1 cellular context compared by ENCODE assay signal in the genomic region with DNA sequence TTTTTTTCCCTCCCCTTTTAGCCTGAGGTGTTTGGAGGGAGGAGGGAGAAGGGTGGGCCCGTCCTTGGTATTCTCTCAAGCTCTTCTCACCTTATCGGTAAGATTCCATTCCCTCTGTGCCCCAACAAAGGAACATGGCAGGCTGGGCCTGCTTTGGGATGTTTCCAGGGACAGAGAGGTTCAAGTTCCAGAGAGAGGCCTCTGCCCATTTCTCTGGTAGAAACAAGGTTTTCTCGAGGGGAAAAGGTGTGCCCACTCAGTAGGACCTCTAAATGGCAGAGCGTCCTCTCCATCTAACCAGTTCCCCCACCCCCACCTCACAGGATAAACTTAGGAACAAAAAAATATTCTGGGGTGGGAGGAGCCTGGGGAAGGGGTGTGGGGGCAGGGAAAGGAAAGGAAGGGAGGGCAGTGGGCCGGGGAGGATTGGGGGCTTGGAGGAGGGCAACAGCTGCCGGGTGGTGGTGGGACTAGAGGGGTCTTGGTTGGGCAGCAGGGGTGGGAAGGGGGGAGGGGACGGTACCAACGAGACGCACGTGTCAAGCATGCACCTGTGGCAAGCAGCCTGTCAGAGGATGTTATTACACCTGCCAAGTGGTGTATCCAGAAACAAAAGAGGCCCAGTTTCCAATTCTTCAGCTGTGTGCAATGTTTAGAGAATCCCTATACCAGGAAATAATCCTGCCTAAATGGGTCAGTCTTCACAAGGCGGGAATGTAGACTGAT.
TF ChIP-seq lines count a peak whose summit lies in the region.

No MANE protein-coding gene starts in this region.

TF ChIP-seq in HepG2, 621 proteins besides CTCF, POLR2A, EP300 and RAD21 (continued from another document and continues in another):
- TF ChIP-seq, protein P1, sequence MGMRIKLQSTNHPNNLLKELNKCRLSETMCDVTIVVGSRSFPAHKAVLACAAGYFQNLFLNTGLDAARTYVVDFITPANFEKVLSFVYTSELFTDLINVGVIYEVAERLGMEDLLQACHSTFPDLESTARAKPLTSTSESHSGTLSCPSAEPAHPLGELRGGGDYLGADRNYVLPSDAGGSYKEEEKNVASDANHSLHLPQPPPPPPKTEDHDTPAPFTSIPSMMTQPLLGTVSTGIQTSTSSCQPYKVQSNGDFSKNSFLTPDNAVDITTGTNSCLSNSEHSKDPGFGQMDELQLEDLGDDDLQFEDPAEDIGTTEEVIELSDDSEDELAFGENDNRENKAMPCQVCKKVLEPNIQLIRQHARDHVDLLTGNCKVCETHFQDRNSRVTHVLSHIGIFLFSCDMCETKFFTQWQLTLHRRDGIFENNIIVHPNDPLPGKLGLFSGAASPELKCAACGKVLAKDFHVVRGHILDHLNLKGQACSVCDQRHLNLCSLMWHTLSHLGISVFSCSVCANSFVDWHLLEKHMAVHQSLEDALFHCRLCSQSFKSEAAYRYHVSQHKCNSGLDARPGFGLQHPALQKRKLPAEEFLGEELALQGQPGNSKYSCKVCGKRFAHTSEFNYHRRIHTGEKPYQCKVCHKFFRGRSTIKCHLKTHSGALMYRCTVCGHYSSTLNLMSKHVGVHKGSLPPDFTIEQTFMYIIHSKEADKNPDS (CRISPR knock-in tag; IDR thresholded peaks at IDR 0.05), result no peak
- TF ChIP-seq FOXC1 (CRISPR knock-in tag; IDR thresholded peaks at IDR 0.05; ENCODE audit: borderline replicate concordance) (no peak), ZBTB1 (CRISPR knock-in tag; IDR thresholded peaks at IDR 0.05; ENCODE audit: borderline replicate concordance) (no peak), TOE1 (CRISPR knock-in tag; IDR thresholded peaks at IDR 0.05) (no peak), ZNF678 (CRISPR knock-in tag; IDR thresholded peaks at IDR 0.05) (no peak), PCBP2 (optimal IDR thresholded peaks at IDR 0.05; ENCODE audit: low read depth, low read length, poor library complexity, severe bottlenecking) (peak; percentile 93), ZSCAN31 (CRISPR knock-in tag; IDR thresholded peaks at IDR 0.05; ENCODE audit: low read depth) (no peak), ZNF160 (CRISPR knock-in tag; IDR thresholded peaks at IDR 0.05) (no peak), SOX6 (IDR thresholded peaks at IDR 0.05) (no peak), SOX6 (CRISPR knock-in tag; IDR thresholded peaks at IDR 0.05) (no peak; the same call in 1 of the 2 replicates), DNMT3B (CRISPR knock-in tag; conservative IDR thresholded peaks at IDR 0.05) (no peak), ZFP37 (CRISPR knock-in tag; IDR thresholded peaks at IDR 0.05; ENCODE audit: borderline replicate concordance) (no peak), ZNF331 (CRISPR knock-in tag; IDR thresholded peaks at IDR 0.05) (no peak), BHLHE40 (IDR thresholded peaks at IDR 0.05; ENCODE audit: low read length) (peak; percentile 64; the same call in 1 of the 2 replicates), FOXP1 (IDR thresholded peaks at IDR 0.05) (no peak), FOXP1 (CRISPR knock-in tag; IDR thresholded peaks at IDR 0.05) (no peak), MLLT10 (CRISPR knock-in tag; IDR thresholded peaks at IDR 0.05) (no peak), ZNF264 (CRISPR knock-in tag; IDR thresholded peaks at IDR 0.05) (no peak)
- TF ChIP-seq, protein P2, sequence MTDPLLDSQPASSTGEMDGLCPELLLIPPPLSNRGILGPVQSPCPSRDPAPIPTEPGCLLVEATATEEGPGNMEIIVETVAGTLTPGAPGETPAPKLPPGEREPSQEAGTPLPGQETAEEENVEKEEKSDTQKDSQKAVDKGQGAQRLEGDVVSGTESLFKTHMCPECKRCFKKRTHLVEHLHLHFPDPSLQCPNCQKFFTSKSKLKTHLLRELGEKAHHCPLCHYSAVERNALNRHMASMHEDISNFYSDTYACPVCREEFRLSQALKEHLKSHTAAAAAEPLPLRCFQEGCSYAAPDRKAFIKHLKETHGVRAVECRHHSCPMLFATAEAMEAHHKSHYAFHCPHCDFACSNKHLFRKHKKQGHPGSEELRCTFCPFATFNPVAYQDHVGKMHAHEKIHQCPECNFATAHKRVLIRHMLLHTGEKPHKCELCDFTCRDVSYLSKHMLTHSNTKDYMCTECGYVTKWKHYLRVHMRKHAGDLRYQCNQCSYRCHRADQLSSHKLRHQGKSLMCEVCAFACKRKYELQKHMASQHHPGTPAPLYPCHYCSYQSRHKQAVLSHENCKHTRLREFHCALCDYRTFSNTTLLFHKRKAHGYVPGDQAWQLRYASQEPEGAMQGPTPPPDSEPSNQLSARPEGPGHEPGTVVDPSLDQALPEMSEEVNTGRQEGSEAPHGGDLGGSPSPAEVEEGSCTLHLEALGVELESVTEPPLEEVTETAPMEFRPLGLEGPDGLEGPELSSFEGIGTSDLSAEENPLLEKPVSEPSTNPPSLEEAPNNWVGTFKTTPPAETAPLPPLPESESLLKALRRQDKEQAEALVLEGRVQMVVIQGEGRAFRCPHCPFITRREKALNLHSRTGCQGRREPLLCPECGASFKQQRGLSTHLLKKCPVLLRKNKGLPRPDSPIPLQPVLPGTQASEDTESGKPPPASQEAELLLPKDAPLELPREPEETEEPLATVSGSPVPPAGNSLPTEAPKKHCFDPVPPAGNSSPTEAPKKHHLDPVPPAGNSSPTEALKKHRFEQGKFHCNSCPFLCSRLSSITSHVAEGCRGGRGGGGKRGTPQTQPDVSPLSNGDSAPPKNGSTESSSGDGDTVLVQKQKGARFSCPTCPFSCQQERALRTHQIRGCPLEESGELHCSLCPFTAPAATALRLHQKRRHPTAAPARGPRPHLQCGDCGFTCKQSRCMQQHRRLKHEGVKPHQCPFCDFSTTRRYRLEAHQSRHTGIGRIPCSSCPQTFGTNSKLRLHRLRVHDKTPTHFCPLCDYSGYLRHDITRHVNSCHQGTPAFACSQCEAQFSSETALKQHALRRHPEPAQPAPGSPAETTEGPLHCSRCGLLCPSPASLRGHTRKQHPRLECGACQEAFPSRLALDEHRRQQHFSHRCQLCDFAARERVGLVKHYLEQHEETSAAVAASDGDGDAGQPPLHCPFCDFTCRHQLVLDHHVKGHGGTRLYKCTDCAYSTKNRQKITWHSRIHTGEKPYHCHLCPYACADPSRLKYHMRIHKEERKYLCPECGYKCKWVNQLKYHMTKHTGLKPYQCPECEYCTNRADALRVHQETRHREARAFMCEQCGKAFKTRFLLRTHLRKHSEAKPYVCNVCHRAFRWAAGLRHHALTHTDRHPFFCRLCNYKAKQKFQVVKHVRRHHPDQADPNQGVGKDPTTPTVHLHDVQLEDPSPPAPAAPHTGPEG (CRISPR knock-in tag; IDR thresholded peaks at IDR 0.05), result no peak
- TF ChIP-seq, protein P3, sequence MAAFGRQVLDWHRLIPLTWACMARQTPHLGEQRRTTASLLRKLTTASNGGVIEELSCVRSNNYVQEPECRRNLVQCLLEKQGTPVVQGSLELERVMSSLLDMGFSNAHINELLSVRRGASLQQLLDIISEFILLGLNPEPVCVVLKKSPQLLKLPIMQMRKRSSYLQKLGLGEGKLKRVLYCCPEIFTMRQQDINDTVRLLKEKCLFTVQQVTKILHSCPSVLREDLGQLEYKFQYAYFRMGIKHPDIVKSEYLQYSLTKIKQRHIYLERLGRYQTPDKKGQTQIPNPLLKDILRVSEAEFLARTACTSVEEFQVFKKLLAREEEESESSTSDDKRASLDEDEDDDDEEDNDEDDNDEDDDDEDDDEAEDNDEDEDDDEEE (CRISPR knock-in tag; IDR thresholded peaks at IDR 0.05), result no peak
- TF ChIP-seq, protein P4, sequence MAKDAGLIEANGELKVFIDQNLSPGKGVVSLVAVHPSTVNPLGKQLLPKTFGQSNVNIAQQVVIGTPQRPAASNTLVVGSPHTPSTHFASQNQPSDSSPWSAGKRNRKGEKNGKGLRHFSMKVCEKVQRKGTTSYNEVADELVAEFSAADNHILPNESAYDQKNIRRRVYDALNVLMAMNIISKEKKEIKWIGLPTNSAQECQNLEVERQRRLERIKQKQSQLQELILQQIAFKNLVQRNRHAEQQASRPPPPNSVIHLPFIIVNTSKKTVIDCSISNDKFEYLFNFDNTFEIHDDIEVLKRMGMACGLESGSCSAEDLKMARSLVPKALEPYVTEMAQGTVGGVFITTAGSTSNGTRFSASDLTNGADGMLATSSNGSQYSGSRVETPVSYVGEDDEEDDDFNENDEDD (CRISPR knock-in tag; IDR thresholded peaks at IDR 0.05; ENCODE audit: borderline replicate concordance), result peak; percentile 23; the same call in 1 of the 2 replicates
- TF ChIP-seq, protein P5, sequence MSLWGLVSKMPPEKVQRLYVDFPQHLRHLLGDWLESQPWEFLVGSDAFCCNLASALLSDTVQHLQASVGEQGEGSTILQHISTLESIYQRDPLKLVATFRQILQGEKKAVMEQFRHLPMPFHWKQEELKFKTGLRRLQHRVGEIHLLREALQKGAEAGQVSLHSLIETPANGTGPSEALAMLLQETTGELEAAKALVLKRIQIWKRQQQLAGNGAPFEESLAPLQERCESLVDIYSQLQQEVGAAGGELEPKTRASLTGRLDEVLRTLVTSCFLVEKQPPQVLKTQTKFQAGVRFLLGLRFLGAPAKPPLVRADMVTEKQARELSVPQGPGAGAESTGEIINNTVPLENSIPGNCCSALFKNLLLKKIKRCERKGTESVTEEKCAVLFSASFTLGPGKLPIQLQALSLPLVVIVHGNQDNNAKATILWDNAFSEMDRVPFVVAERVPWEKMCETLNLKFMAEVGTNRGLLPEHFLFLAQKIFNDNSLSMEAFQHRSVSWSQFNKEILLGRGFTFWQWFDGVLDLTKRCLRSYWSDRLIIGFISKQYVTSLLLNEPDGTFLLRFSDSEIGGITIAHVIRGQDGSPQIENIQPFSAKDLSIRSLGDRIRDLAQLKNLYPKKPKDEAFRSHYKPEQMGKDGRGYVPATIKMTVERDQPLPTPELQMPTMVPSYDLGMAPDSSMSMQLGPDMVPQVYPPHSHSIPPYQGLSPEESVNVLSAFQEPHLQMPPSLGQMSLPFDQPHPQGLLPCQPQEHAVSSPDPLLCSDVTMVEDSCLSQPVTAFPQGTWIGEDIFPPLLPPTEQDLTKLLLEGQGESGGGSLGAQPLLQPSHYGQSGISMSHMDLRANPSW (CRISPR knock-in tag; IDR thresholded peaks at IDR 0.05; ENCODE audit: borderline replicate concordance), result no peak
- TF ChIP-seq, protein P6, sequence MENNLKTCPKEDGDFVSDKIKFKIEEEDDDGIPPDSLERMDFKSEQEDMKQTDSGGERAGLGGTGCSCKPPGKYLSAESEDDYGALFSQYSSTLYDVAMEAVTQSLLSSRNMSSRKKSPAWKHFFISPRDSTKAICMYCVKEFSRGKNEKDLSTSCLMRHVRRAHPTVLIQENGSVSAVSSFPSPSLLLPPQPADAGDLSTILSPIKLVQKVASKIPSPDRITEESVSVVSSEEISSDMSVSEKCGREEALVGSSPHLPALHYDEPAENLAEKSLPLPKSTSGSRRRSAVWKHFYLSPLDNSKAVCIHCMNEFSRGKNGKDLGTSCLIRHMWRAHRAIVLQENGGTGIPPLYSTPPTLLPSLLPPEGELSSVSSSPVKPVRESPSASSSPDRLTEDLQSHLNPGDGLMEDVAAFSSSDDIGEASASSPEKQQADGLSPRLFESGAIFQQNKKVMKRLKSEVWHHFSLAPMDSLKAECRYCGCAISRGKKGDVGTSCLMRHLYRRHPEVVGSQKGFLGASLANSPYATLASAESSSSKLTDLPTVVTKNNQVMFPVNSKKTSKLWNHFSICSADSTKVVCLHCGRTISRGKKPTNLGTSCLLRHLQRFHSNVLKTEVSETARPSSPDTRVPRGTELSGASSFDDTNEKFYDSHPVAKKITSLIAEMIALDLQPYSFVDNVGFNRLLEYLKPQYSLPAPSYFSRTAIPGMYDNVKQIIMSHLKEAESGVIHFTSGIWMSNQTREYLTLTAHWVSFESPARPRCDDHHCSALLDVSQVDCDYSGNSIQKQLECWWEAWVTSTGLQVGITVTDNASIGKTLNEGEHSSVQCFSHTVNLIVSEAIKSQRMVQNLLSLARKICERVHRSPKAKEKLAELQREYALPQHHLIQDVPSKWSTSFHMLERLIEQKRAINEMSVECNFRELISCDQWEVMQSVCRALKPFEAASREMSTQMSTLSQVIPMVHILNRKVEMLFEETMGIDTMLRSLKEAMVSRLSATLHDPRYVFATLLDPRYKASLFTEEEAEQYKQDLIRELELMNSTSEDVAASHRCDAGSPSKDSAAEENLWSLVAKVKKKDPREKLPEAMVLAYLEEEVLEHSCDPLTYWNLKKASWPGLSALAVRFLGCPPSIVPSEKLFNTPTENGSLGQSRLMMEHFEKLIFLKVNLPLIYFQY (CRISPR knock-in tag; IDR thresholded peaks at IDR 0.05; ENCODE audit: borderline replicate concordance), result no peak
- TF ChIP-seq, protein P7, sequence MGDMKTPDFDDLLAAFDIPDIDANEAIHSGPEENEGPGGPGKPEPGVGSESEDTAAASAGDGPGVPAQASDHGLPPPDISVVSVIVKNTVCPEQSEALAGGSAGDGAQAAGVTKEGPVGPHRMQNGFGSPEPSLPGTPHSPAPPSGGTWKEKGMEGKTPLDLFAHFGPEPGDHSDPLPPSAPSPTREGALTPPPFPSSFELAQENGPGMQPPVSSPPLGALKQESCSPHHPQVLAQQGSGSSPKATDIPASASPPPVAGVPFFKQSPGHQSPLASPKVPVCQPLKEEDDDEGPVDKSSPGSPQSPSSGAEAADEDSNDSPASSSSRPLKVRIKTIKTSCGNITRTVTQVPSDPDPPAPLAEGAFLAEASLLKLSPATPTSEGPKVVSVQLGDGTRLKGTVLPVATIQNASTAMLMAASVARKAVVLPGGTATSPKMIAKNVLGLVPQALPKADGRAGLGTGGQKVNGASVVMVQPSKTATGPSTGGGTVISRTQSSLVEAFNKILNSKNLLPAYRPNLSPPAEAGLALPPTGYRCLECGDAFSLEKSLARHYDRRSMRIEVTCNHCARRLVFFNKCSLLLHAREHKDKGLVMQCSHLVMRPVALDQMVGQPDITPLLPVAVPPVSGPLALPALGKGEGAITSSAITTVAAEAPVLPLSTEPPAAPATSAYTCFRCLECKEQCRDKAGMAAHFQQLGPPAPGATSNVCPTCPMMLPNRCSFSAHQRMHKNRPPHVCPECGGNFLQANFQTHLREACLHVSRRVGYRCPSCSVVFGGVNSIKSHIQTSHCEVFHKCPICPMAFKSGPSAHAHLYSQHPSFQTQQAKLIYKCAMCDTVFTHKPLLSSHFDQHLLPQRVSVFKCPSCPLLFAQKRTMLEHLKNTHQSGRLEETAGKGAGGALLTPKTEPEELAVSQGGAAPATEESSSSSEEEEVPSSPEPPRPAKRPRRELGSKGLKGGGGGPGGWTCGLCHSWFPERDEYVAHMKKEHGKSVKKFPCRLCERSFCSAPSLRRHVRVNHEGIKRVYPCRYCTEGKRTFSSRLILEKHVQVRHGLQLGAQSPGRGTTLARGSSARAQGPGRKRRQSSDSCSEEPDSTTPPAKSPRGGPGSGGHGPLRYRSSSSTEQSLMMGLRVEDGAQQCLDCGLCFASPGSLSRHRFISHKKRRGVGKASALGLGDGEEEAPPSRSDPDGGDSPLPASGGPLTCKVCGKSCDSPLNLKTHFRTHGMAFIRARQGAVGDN (CRISPR knock-in tag; IDR thresholded peaks at IDR 0.05), result peak; percentile 72
- TF ChIP-seq, protein P8, sequence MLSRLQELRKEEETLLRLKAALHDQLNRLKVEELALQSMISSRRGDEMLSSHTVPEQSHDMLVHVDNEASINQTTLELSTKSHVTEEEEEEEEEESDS (CRISPR knock-in tag; IDR thresholded peaks at IDR 0.05; ENCODE audit: borderline replicate concordance), result no peak
- TF ChIP-seq, protein P9, sequence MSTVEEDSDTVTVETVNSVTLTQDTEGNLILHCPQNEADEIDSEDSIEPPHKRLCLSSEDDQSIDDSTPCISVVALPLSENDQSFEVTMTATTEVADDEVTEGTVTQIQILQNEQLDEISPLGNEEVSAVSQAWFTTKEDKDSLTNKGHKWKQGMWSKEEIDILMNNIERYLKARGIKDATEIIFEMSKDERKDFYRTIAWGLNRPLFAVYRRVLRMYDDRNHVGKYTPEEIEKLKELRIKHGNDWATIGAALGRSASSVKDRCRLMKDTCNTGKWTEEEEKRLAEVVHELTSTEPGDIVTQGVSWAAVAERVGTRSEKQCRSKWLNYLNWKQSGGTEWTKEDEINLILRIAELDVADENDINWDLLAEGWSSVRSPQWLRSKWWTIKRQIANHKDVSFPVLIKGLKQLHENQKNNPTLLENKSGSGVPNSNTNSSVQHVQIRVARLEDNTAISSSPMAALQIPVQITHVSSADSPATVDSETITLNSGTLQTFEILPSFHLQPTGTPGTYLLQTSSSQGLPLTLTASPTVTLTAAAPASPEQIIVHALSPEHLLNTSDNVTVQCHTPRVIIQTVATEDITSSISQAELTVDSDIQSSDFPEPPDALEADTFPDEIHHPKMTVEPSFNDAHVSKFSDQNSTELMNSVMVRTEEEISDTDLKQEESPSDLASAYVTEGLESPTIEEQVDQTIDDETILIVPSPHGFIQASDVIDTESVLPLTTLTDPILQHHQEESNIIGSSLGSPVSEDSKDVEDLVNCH (CRISPR knock-in tag; IDR thresholded peaks at IDR 0.05), result no peak
